In the genomic region with DNA sequence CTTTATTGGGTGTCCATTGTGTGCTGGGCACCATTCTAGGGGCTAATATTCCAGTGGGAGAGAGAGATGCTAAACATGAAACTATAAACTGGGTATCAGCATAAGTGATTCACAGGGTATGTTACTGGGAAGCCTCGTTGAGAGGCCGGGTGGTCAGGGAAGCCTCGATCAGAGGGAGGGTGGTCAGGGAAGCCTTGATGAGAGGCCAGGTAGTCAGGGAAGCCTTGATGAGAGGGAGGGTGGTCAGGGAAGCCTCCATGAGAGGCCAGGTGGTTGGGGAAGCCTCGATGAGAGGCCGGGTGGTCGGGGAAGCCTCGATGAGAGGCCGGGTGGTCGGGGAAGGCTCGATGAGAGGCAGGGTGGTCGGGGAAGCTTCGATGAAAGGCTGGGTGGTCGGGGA, we compare ENCODE assay signal across 21 cellular contexts. TPM values are rescaled to one million over a fixed set of nuclear protein-coding genes. Genes with fewer than 3 reads are reported as not detected.
"Had no signal": no experiment of that assay in that cellular context is flagged by ENCODE, and none has a peak within 500 bp of the region (broad histone marks: within the 10 kb centered on the region; RNA-seq: fewer than 3 reads in every experiment).

No MANE protein-coding gene starts in this region.

- H3K36me3 Mint-ChIP-seq: activated naive CD8-positive, alpha-beta T cell treated with anti-CD3 and anti-CD28 coated beads for 36 hours; T-cell had no signal

- H3K27ac Mint-ChIP-seq: activated CD4-positive, alpha-beta memory T cell treated with anti-CD3 and anti-CD28 coated beads, Interleukin-2, amount 10 ng/mL, durations not matched to agents 7 days and 5 days; activated CD4-positive, alpha-beta T cell treated with anti-CD3 and anti-CD28 coated beads for 36 hours; activated naive CD8-positive, alpha-beta T cell treated with anti-CD3 and anti-CD28 coated beads for 36 hours; activated T-cell treated with anti-CD3 and anti-CD28 coated beads, Interleukin-2, amount 50 U/mL, for 72 hours; dendritic cell treated with granulocyte-macrophage colony-stimulating factor and Interleukin-4, amounts not matched to agents 40 ng/mL and 50 ng/mL, for 4 days; T-cell had no signal

- H3K27me3 ChIP-seq: breast epithelium had no signal

- H3K4me1 Mint-ChIP-seq: activated CD4-positive, alpha-beta T cell treated with anti-CD3 and anti-CD28 coated beads for 36 hours; activated naive CD8-positive, alpha-beta T cell treated with anti-CD3 and anti-CD28 coated beads for 36 hours had no signal

- H3K27ac ChIP-seq: breast epithelium, epithelial cell of prostate, lower lobe of right lung, parathyroid adenoma, transverse colon had no signal

- H3K4me1 ChIP-seq: breast epithelium, lower lobe of right lung, transverse colon had no signal

- H3K9ac ChIP-seq: parathyroid adenoma had no signal

- H3K36me3 ChIP-seq: breast epithelium, lower lobe of right lung, transverse colon had no signal

- ATAC-seq: activated CD4-positive, alpha-beta T cell treated with anti-CD3 and anti-CD28 coated beads for 36 hours; activated T-cell treated with anti-CD3 and anti-CD28 coated beads, Interleukin-2, amount 50 U/mL, for 72 hours; left colon; lower lobe of right lung; T-cell had no signal

- H3K4me3 ChIP-seq: breast epithelium, lower lobe of right lung, transverse colon had no signal

- H3K9me3 Mint-ChIP-seq: activated naive CD8-positive, alpha-beta T cell treated with anti-CD3 and anti-CD28 coated beads for 36 hours; activated T-cell treated with anti-CD3 and anti-CD28 coated beads, Interleukin-2, amount 50 U/mL, for 72 hours; dendritic cell treated with granulocyte-macrophage colony-stimulating factor and Interleukin-4, amounts not matched to agents 40 ng/mL and 50 ng/mL, for 4 days had no signal

- DNase-seq: activated CD4-positive, alpha-beta memory T cell treated with anti-CD3 and anti-CD28 coated beads, Interleukin-2, amount 10 ng/mL, durations not matched to agents 7 days and 5 days; activated CD4-positive, alpha-beta T cell treated with anti-CD3 and anti-CD28 coated beads for 36 hours; activated gamma-delta T cell; activated naive CD8-positive, alpha-beta T cell treated with anti-CD3 and anti-CD28 coated beads for 36 hours; activated T-cell treated with anti-CD3 and anti-CD28 coated beads, Interleukin-2, amount 50 U/mL, for 72 hours; effector memory CD4-positive, alpha-beta T cell; foreskin melanocyte; head of caudate nucleus; left colon; lower lobe of right lung; midbrain; stimulated activated CD4-positive, alpha-beta T cell treated with anti-CD3 and anti-CD28 coated beads, Interleukin-15, amount 100 ng/mL, for 24 hours; stimulated activated CD4-positive, alpha-beta T cell treated with anti-CD3 and anti-CD28 coated beads, Interleukin-4, amount 100 ng/mL, for 1 hour; stimulated activated naive CD4-positive, alpha-beta T cell; substantia nigra; T-cell; transverse colon had no signal

- H3K4me3 Mint-ChIP-seq: activated CD4-positive, alpha-beta memory T cell treated with anti-CD3 and anti-CD28 coated beads, Interleukin-2, amount 10 ng/mL, durations not matched to agents 7 days and 5 days; activated CD4-positive, alpha-beta T cell treated with anti-CD3 and anti-CD28 coated beads for 36 hours; activated naive CD8-positive, alpha-beta T cell treated with anti-CD3 and anti-CD28 coated beads for 36 hours; activated T-cell treated with anti-CD3 and anti-CD28 coated beads, Interleukin-2, amount 50 U/mL, for 72 hours; dendritic cell treated with granulocyte-macrophage colony-stimulating factor and Interleukin-4, amounts not matched to agents 40 ng/mL and 50 ng/mL, for 4 days; T-cell had no signal

- H2AFZ ChIP-seq: parathyroid adenoma had no signal

- H3K9me3 ChIP-seq: breast epithelium, lower lobe of right lung, transverse colon had no signal

RNA-seq across cellular contexts. Expression of gene PLEKHG4B, which starts 8.9 kb away (rescaled TPM):
- total RNA-seq: activated CD4-positive, alpha-beta memory T cell treated with anti-CD3 and anti-CD28 coated beads, Interleukin-2, amount 10 ng/mL, durations not matched to agents 7 days and 5 days; activated T-cell treated with anti-CD3 and anti-CD28 coated beads, Interleukin-2, amount 50 U/mL, for 72 hours had no signal
